In the genomic region with DNA sequence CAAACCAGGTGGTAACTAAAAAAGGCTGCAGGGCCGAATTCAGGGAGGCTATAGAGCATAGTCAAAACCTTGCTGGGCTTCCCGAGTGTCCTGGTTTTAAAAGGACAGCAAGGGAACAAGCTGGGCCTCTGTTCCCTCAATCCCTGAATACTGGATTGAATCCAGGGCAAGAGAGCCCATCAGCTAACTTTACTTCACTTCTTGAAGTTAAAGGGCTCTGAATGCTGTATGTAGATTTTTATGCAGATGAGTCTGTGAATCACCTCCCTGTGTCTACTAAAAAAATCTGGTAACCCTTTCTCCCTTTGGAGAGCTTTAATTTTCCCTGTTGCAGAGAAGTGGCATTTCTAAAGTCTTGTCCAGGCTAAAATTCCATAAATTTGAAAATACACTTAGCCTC, we compare ENCODE assay signal across 16 cellular contexts.
"Had no signal": no experiment of that assay in that cellular context is flagged by ENCODE, and none has a peak within 500 bp of the region (broad histone marks: within the 10 kb centered on the region; RNA-seq: fewer than 3 reads in every experiment).

No MANE protein-coding gene starts in this region.

- ATAC-seq: heart right ventricle, pancreas had no signal

- FAIRE-seq: pancreas had no signal

- H3K9me3 ChIP-seq: gastrocnemius medialis, heart right ventricle, pancreas, testis had no signal

- H3K27ac ChIP-seq: cardiac muscle cell, heart right ventricle, neural progenitor cell, pancreas, testis had no signal

- H3K36me3 ChIP-seq: cardiac muscle cell, gastrocnemius medialis, pancreas had no signal

- H3K27ac Mint-ChIP-seq: activated B cell treated with CpG ODN at 0.5 μM for 24 hours; activated naive CD8-positive, alpha-beta T cell; activated T-cell treated with anti-CD3 and anti-CD28 coated beads, Interleukin-2, amount 50 U/mL, for 24 hours; neural progenitor cell; stimulated activated naive CD8-positive, alpha-beta T cell treated with anti-CD3 and anti-CD28 coated beads, Interleukin-15, Interleukin-2, amounts not matched to agents 100 ng/mL and 50 ng/mL, for 24 hours had no signal

- H3K4me3 ChIP-seq: cardiac muscle cell, gastrocnemius medialis, heart right ventricle, neural progenitor cell, pancreas, testis had no signal

- H3K27me3 ChIP-seq: cardiac muscle cell, gastrocnemius medialis, heart right ventricle, neural progenitor cell, pancreas, testis had no signal

- H3K4me1 Mint-ChIP-seq: neural progenitor cell had no signal

- H3K9me3 Mint-ChIP-seq: activated B cell treated with CpG ODN at 0.5 μM for 24 hours; activated T-cell treated with anti-CD3 and anti-CD28 coated beads, Interleukin-2, amount 50 U/mL, for 24 hours; neural progenitor cell; stimulated activated naive CD8-positive, alpha-beta T cell treated with anti-CD3 and anti-CD28 coated beads, Interleukin-15, Interleukin-2, amounts not matched to agents 100 ng/mL and 50 ng/mL, for 24 hours had no signal

- H3K4me3 Mint-ChIP-seq: activated B cell treated with CpG ODN at 0.5 μM for 24 hours; activated naive CD8-positive, alpha-beta T cell; activated T-cell treated with anti-CD3 and anti-CD28 coated beads, Interleukin-2, amount 50 U/mL, for 24 hours; neural progenitor cell; stimulated activated naive CD8-positive, alpha-beta T cell treated with anti-CD3 and anti-CD28 coated beads, Interleukin-15, Interleukin-2, amounts not matched to agents 100 ng/mL and 50 ng/mL, for 24 hours had no signal

- DNase-seq: activated B cell treated with CpG ODN at 0.5 μM for 24 hours; activated CD4-positive, alpha-beta T cell treated with anti-CD3 and anti-CD28 coated beads, Interleukin-2, amount 50 U/mL, for 1 hour; activated effector memory CD4-positive, alpha-beta T cell treated with anti-CD3 and anti-CD28 coated beads, Interleukin-2, amount 50 U/mL, for 16 hours; activated T-cell treated with anti-CD3 and anti-CD28 coated beads, Interleukin-2, amount 50 U/mL, for 24 hours; amygdala; gastrocnemius medialis; heart right ventricle; pancreas; stimulated activated CD4-positive, alpha-beta T cell treated with anti-CD3 and anti-CD28 coated beads, Interleukin-4, amount 100 ng/mL, for 1 hour; stimulated activated CD8-positive, alpha-beta memory T cell treated with anti-CD3 and anti-CD28 coated beads, Interleukin-4, amount 100 ng/mL, for 48 hours; T-helper 1 cell; testis had no signal

- H3K4me1 ChIP-seq: testis had no signal

- H3K27me3 Mint-ChIP-seq: activated B cell treated with CpG ODN at 0.5 μM for 24 hours; activated naive CD8-positive, alpha-beta T cell; activated T-cell treated with anti-CD3 and anti-CD28 coated beads, Interleukin-2, amount 50 U/mL, for 24 hours; stimulated activated naive CD8-positive, alpha-beta T cell treated with anti-CD3 and anti-CD28 coated beads, Interleukin-15, Interleukin-2, amounts not matched to agents 100 ng/mL and 50 ng/mL, for 24 hours had no signal
